In genomic region chr2:61371027-61371426, GRCh38 we compare ENCODE assay signal across 17 cellular contexts.
"Had no signal": no experiment of that assay in that cellular context is flagged by ENCODE, and none has a peak within 500 bp of the region (broad histone marks: within the 10 kb centered on the region; RNA-seq: fewer than 3 reads in every experiment).

No MANE protein-coding gene starts in this region.

- H3K4me3 Mint-ChIP-seq: brain, natural killer cell had no signal

- H3K4me1 Mint-ChIP-seq: brain had no signal

- H3K9me3 Mint-ChIP-seq: brain, natural killer cell had no signal

- H3K36me3 Mint-ChIP-seq: natural killer cell had no signal

- DNase-seq: activated CD4-positive, alpha-beta T cell treated with anti-CD3 and anti-CD28 coated beads for 4 hours; activated CD8-positive, alpha-beta memory T cell treated with anti-CD3 and anti-CD28 coated beads for 24 hours; activated naive CD4-positive, alpha-beta T cell treated with anti-CD3 and anti-CD28 coated beads, Interleukin-2, amount 50 U/mL, for 16 hours; amniotic stem cell; effector memory CD4-positive, alpha-beta T cell; gastrocnemius medialis; heart right ventricle; mammary epithelial cell; natural killer cell; nucleus accumbens; right cardiac atrium; stimulated activated naive CD4-positive, alpha-beta T cell; upper lobe of left lung had no signal

- H3K9me3 ChIP-seq: gastrocnemius medialis, heart right ventricle, suprapubic skin, upper lobe of left lung had no signal

- H3K27me3 Mint-ChIP-seq: progenitor cell of endocrine pancreas had no signal

- H3K27ac Mint-ChIP-seq: progenitor cell of endocrine pancreas had no signal

- ATAC-seq: gastrocnemius medialis, heart right ventricle, left lobe of liver, natural killer cell, right cardiac atrium had no signal
